Comparison of ENCODE assay signal across 1 cellular context in genomic region chr2:230784840-230785239, GRCh38.
TF ChIP-seq lines count a peak whose summit lies in the region.

No MANE protein-coding gene starts in this region.

TF ChIP-seq in GM23338, 12 proteins besides CTCF, POLR2A, EP300 and RAD21 (continued from another document):
- no peak for TF ChIP-seq EZH2 (IDR thresholded peaks at IDR 0.05; ENCODE audit: low read depth, unreplicated experiment)
- TF ChIP-seq JUNB (IDR thresholded peaks at IDR 0.05; ENCODE audit: unreplicated experiment) = no peak
- no peak for TF ChIP-seq REST (IDR thresholded peaks at IDR 0.05; ENCODE audit: unreplicated experiment)
- no peak for TF ChIP-seq EZH2phosphoT487 (IDR thresholded peaks at IDR 0.05; ENCODE audit: unreplicated experiment)
- no peak for TF ChIP-seq NANOG (IDR thresholded peaks at IDR 0.05; ENCODE audit: borderline replicate concordance)
- TF ChIP-seq ZNF331 (CRISPR knock-in tag; IDR thresholded peaks at IDR 0.05; ENCODE audit: low read depth) = no peak
